ENCODE assay signal across 8 cellular contexts in the genomic region with DNA sequence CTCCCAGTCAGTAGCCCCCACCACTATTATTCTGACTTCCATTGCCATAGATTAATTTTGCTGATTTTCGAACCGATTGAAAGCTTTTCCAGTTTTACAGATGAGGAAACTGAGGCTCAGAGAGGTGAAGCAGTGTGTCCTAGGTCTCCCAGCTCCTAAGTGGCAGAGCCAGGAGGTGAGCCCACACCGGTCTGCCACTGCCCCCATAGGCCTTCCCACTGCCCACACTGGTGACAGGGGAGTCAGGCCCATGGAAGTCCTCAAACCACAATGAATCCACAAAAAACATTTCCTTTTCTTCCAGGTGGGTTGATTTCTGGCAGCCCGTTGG. TPM values are rescaled to one million over a fixed set of nuclear protein-coding genes. Genes with fewer than 3 reads are reported as not detected.
A peak's percentile ranks its signal among the peaks of the same experiment; 100 is the strongest.
DNase-seq lines count a peak whose midpoint lies in the region; ATAC-seq and TF ChIP-seq lines count a peak whose summit lies in the region.

No MANE protein-coding gene starts in this region.

- peak overlapping the region; percentile 2 to 7 for H3K27ac Mint-ChIP-seq in effector memory CD8-positive, alpha-beta T cell

- H3K36me3 Mint-ChIP-seq in effector memory CD8-positive, alpha-beta T cell (ENCODE audit: insufficient read depth), result peaks cover 4% of the 10 kb centered on the region

- H3K9me3 ChIP-seq in muscle layer of colon (ENCODE audit: low read length) (no peaks in the 10 kb centered on the region), tibial artery (no peaks in the 10 kb centered on the region)

- no peak for ATAC-seq in effector memory CD8-positive, alpha-beta T cell (replicated peaks)
- ATAC-seq in GM21367 (IDR thresholded peaks at IDR 0.05; ENCODE audit: unreplicated experiment), result no peak
- no peak for ATAC-seq in HG02973 (IDR thresholded peaks at IDR 0.05; ENCODE audit: unreplicated experiment)

- H3K36me3 ChIP-seq in muscle layer of colon (ENCODE audit: insufficient read depth, low read length) (no peaks in the 10 kb centered on the region), tibial artery (peaks cover 0 to 5% (median 5%) of the 10 kb centered on the region in 3 donors)

- no peak overlapping the region for H3K4me3 ChIP-seq in muscle layer of colon (ENCODE audit: low read depth in 1 of 2, low read length in 2 of 2)
- no peak overlapping the region for H3K4me3 ChIP-seq in tibial artery

- peak overlapping the region; percentile 100 for H3K27ac ChIP-seq in RWPE1
- peak overlapping the region; percentile 94 for H3K27ac ChIP-seq in muscle layer of colon (ENCODE audit: low read depth, low read length)
- H3K27ac ChIP-seq in tibial artery, result peak overlapping the region; percentile 92 to 96

- peak overlapping the region; percentile 55 for H3K9ac ChIP-seq in muscle layer of colon (ENCODE audit: low read length)

- DNase-seq in RWPE1 (ENCODE audit: low spot score) (no peak), tibial artery (no peak), activated gamma-delta T cell treated with Interleukin-2 at 50 U/mL for 16 hours (no peak), HT-29 (ENCODE audit: low spot score) (no peak)
- DNase-seq in effector memory CD8-positive, alpha-beta T cell, result no peak

- H3K27me3 ChIP-seq in muscle layer of colon (ENCODE audit: control insufficient read depth in 1 of 2, insufficient read depth in 2 of 2, low read length in 2 of 2) (no peaks in the 10 kb centered on the region), tibial artery (no peaks in the 10 kb centered on the region)

- peaks cover 0 to 1% of the 10 kb centered on the region in 2 donors for H3K4me1 Mint-ChIP-seq in effector memory CD8-positive, alpha-beta T cell (ENCODE audit: low read depth in 2 of 2)

- H3K9me3 Mint-ChIP-seq in effector memory CD8-positive, alpha-beta T cell, result no peaks in the 10 kb centered on the region

- POLR2A ChIA-PET in RWPE1 (lab: Yijun Ruan, JAX; ENCODE audit: low non-redundant PET), result interaction anchor here (0.5 to 1.7 kb wide), 3 partner anchors 104 to 133 kb away, joined by 5 to 10 read pairs (median 7); a partner anchor contains a TSS

- H3K4me1 ChIP-seq in muscle layer of colon (ENCODE audit: insufficient read depth, low read length) (peaks cover 72% of the 10 kb centered on the region), tibial artery (peaks cover 10 to 94% (median 78%) of the 10 kb centered on the region in 4 donors)

- TF ChIP-seq CTCF in RWPE1 (conservative IDR thresholded peaks at IDR 0.05; ENCODE audit: low read depth) (no peak), tibial artery (IDR thresholded peaks at IDR 0.05) (no peak)

- intact Hi-C loops in tibial artery (cut with DNase I; ENCODE audit: low total_unique reads), result no loop called here

- H3K27me3 Mint-ChIP-seq in effector memory CD8-positive, alpha-beta T cell, result no peaks in the 10 kb centered on the region

- CTCF ChIA-PET in RWPE1 (lab: Yijun Ruan, JAX), result interaction anchor here (0.6 to 2.3 kb wide), 5 partner anchors 8 to 134 kb away, joined by 3 to 15 read pairs (median 4); a partner anchor contains a TSS

- H3K4me3 Mint-ChIP-seq in effector memory CD8-positive, alpha-beta T cell, result no peak overlapping the region

RNA-seq across cellular contexts. Expression of a gene that starts 54.9 kb away (rescaled TPM):
- 36.6 and 41.9 TPM in 2 replicates for total RNA-seq in HT-29 (2014; rRNA removed; shearing (Covaris generic))
